8 cellular contexts compared by ENCODE assay signal in genomic region chr15:76345880-76346665, GRCh38. TPM values are rescaled to one million over a fixed set of nuclear protein-coding genes. Genes with fewer than 3 reads are reported as not detected.
DNase-seq lines count a peak whose midpoint lies in the region; ATAC-seq and TF ChIP-seq lines count a peak whose summit lies in the region.

No MANE protein-coding gene starts in this region.

- whole genome bisulfite sequencing in GM23248 (ENCODE audit: low coverage in 1 of 2, low lambda C conversion rate in 2 of 2, missing lambda C conversion rate in 2 of 2), 2 experiments, result 9 to 10% methylated on average over 58 to 64 of the region's 65 CpGs

- H3K4me2 ChIP-seq in GM23248 (ENCODE audit: unreplicated experiment), result peak overlapping the region; percentile 65

- no peaks in the 10 kb centered on the region for H3K9me3 ChIP-seq in GM23248 (ENCODE audit: low read depth)
- no peaks in the 10 kb centered on the region for H3K9me3 ChIP-seq in thoracic aorta

- ATAC-seq in left colon (peak; percentile 74), thoracic aorta (ENCODE audit: insufficient number of reproducible peaks, low FRiP score, low read depth) (no peak), HG03159 (IDR thresholded peaks at IDR 0.05; ENCODE audit: unreplicated experiment) (no peak)

- TF ChIP-seq CTCF in thoracic aorta (IDR thresholded peaks at IDR 0.05), result no peak

- no peak overlapping the region for H3K27ac Mint-ChIP-seq in activated naive CD8-positive, alpha-beta T cell

- in situ Hi-C loops in GM23248 (cut with MboI), result no loop called here

- H3K36me3 ChIP-seq in ACC112 (ENCODE audit: insufficient read depth, low read length) (no peaks in the 10 kb centered on the region), GM23248 (ENCODE audit: low read depth) (no peaks in the 10 kb centered on the region), thoracic aorta (no peaks in the 10 kb centered on the region)

- H3K79me2 ChIP-seq in ACC112 (ENCODE audit: control insufficient read depth, insufficient read depth, low read length, unreplicated experiment) (no peaks in the 10 kb centered on the region), GM23248 (ENCODE audit: insufficient read depth) (no peaks in the 10 kb centered on the region)

- H3K9me2 ChIP-seq in GM23248 (ENCODE audit: insufficient read depth), result no peaks in the 10 kb centered on the region

- peaks cover 64% of the 10 kb centered on the region for H3K27me3 ChIP-seq in ACC112 (ENCODE audit: insufficient read depth, low read length)
- peaks cover 53% of the 10 kb centered on the region for H3K27me3 ChIP-seq in GM23248 (replicated peaks; ENCODE audit: insufficient read depth)
- H3K27me3 ChIP-seq in thoracic aorta (replicated peaks; ENCODE audit: insufficient read depth), result peaks cover 49% of the 10 kb centered on the region

- H3K4me3 ChIP-seq in ACC112 (ENCODE audit: low read depth, low read length), result peak overlapping the region; percentile 58
- peak overlapping the region; percentile 67 for H3K4me3 ChIP-seq in GM23248
- H3K4me3 ChIP-seq in thoracic aorta, result peak overlapping the region; percentile 68

- H2AFZ ChIP-seq in ACC112 (ENCODE audit: low read length, unreplicated experiment) (no peak overlapping the region), GM23248 (peak overlapping the region; percentile 63)

- 0 out of 2 replicates have a peak overlapping the region, but pooled peaks have one; percentile 3 for H3K9ac ChIP-seq in GM23248

- peaks cover 38% of the 10 kb centered on the region for H3K27me3 Mint-ChIP-seq in activated naive CD8-positive, alpha-beta T cell

- H3K36me3 Mint-ChIP-seq in activated naive CD8-positive, alpha-beta T cell, result peaks cover 22% of the 10 kb centered on the region

- H3K4me1 ChIP-seq in ACC112 (ENCODE audit: control insufficient read depth, insufficient read depth, low read length, unreplicated experiment), result peaks cover 9% of the 10 kb centered on the region
- H3K4me1 ChIP-seq in GM23248 (ENCODE audit: insufficient read depth), result no peaks in the 10 kb centered on the region
- H3K4me1 ChIP-seq in thoracic aorta (ENCODE audit: control insufficient read depth in 1 of 2, low read depth in 2 of 2), result peaks cover 19 to 39% of the 10 kb centered on the region in 2 donors

- H3K4me3 Mint-ChIP-seq in activated naive CD8-positive, alpha-beta T cell, result peak overlapping the region; percentile 82

- H3K27ac ChIP-seq in ACC112 (ENCODE audit: low read depth, low read length), result no peak overlapping the region
- no peak overlapping the region for H3K27ac ChIP-seq in GM23248
- no peak overlapping the region for H3K27ac ChIP-seq in thoracic aorta

- H4K20me1 ChIP-seq in GM23248 (ENCODE audit: insufficient read depth), result no peaks in the 10 kb centered on the region

- H3F3A ChIP-seq in GM23248 (ENCODE audit: insufficient read depth), result peaks cover 7% of the 10 kb centered on the region; the same call in 1 of the 2 replicates

- intact Hi-C loops in left colon (cut with DNase I, micrococcal nuclease), result no loop called here

- DNase-seq in GM23248, result peak; percentile 46
- peak; percentile 82 to 85 for DNase-seq in left colon
- no peak for DNase-seq in thoracic aorta (ENCODE audit: low spot score)
- DNase-seq in NCI-H1436 treated with DMSO at 0.1 percent for 48 hours (lab: John Stamatoyannopoulos, UW), result no peak
- no peak for DNase-seq in NCI-H128 (lab: John Stamatoyannopoulos, UW; ENCODE audit: unreplicated experiment)

- peaks cover 21% of the 10 kb centered on the region for H3K4me1 Mint-ChIP-seq in activated naive CD8-positive, alpha-beta T cell (ENCODE audit: low read depth)

- no peaks in the 10 kb centered on the region for H3K9me3 Mint-ChIP-seq in activated naive CD8-positive, alpha-beta T cell (ENCODE audit: low read depth)

RNA-seq across cellular contexts. Expression of gene ISL2, which starts 9.5 kb away (rescaled TPM):
- 2.2 and 2.8 TPM in 2 replicates for total RNA-seq in GM23248 (2014; rRNA removed; shearing (Covaris generic))
- polyA plus RNA-seq in GM23248 (2016; fragmentation: Nextera tagmentation; extraction: Ambion mirVana), result 0.68 and 0.98 TPM in 2 replicates
- under 1 TPM; 0.24 to 0.95 TPM for total RNA-seq in left colon
- total RNA-seq in thoracic aorta, result not detected

RNA-seq across cellular contexts. Expression of gene ETFA, which starts 34.8 kb away (rescaled TPM):
- 77.4 and 94.8 TPM in 2 replicates for total RNA-seq in GM23248 (2014; rRNA removed; shearing (Covaris generic))
- 141 and 147 TPM in 2 replicates for polyA plus RNA-seq in GM23248 (2016; fragmentation: Nextera tagmentation; extraction: Ambion mirVana)
- 100 to 1,000 TPM; 271 to 289 TPM for total RNA-seq in left colon
- 10 to 100 TPM; 56.9 to 57.1 TPM for total RNA-seq in thoracic aorta

Comparison
In these comparisons a context has a peak if more than half of its experiments do, and no peak if none do; other contexts are left out.
1. DNase-seq: peak in GM23248 (single experiment) and left colon (2 of 2); none in thoracic aorta (single experiment), NCI-H1436 treated with DMSO at 0.1 percent for 48 hours (single experiment) and NCI-H128 (single experiment).
2. Peak in every context shown above with its lines, with median percentiles within 50 percentile points of each other: H3K4me3 ChIP-seq.